Comparison of ENCODE assay signal across 14 cellular contexts in the genomic region with DNA sequence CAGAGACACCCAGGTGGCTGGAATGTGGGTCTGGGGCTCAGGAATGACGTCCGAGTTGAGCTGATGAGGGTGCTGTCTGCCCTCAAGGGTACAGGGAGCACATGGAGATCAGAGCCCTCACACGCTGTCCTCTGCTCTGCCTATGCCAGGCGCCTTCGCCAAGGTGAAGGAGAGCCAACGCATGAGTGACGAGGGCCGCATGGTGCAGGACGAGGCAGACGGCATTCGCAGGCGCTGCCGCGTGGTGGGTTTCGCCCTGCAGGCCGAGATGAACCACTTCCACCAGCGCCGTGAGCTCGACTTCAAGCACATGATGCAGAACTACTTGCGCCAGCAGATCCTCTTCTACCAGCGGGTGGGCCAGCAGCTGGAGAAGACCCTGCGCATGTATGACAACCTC. TPM values are rescaled to one million over a fixed set of nuclear protein-coding genes. Genes with fewer than 3 reads are reported as not detected.
A peak's percentile ranks its signal among the peaks of the same experiment; 100 is the strongest.
DNase-seq lines count a peak whose midpoint lies in the region; ATAC-seq and TF ChIP-seq lines count a peak whose summit lies in the region.
"Had no signal": no experiment of that assay in that cellular context is flagged by ENCODE, and none has a peak within 500 bp of the region (broad histone marks: within the 10 kb centered on the region; RNA-seq: fewer than 3 reads in every experiment).

No MANE protein-coding gene starts in this region.

- no peak overlapping the region for H3K14ac ChIP-seq in H9 (ENCODE audit: insufficient read depth, low read length)

- no peak overlapping the region for H4K8ac ChIP-seq in H9 (replicated peaks; ENCODE audit: insufficient read length, low read depth, low read length)

- H3K9me3 Mint-ChIP-seq in H9: no peaks in the 10 kb centered on the region
- no peaks in the 10 kb centered on the region for H3K9me3 Mint-ChIP-seq in stimulated activated effector memory CD8-positive, alpha-beta T cell treated with anti-CD3 and anti-CD28 coated beads, Interleukin-12 subunit alpha, Interleukin-12 subunit beta, amount 100 ng/mL, for 72 hours
- H3K9me3 Mint-ChIP-seq: CD4-positive, CD25-positive, alpha-beta regulatory T cell had no signal

- no peak overlapping the region for H3K23ac ChIP-seq in H9 (ENCODE audit: insufficient read length, low read depth, low read length)

- H2BK120ac ChIP-seq in H9 (ENCODE audit: low read depth, low read length, poor library complexity, severe bottlenecking): no peak overlapping the region

- H3K27me3 ChIP-seq in H9 (ENCODE audit: insufficient read depth, low read length) (no peaks in the 10 kb centered on the region), ascending aorta (no peaks in the 10 kb centered on the region), tibial nerve (no peaks in the 10 kb centered on the region)
- H3K27me3 ChIP-seq: BLaER1 treated with 17β-estradiol and CSF1 and Interleukin-3, amounts not matched to agents 10 nM and 100 nM had no signal

- H3K9me3 ChIP-seq in H9 (ENCODE audit: control insufficient read depth, low read depth, low read length) (no peaks in the 10 kb centered on the region), ascending aorta (no peaks in the 10 kb centered on the region), tibial nerve (no peaks in the 10 kb centered on the region)
- H3K9me3 ChIP-seq: BLaER1 treated with 17β-estradiol and CSF1 and Interleukin-3, amounts not matched to agents 10 nM and 100 nM; HAP-1 had no signal

- H3K4me1 Mint-ChIP-seq in H9: peaks cover 16 to 23% of the 10 kb centered on the region in 2 experiments
- H3K4me1 Mint-ChIP-seq in stimulated activated effector memory CD8-positive, alpha-beta T cell treated with anti-CD3 and anti-CD28 coated beads, Interleukin-12 subunit alpha, Interleukin-12 subunit beta, amount 100 ng/mL, for 72 hours: peaks cover 39% of the 10 kb centered on the region

- no peak overlapping the region for H2BK20ac ChIP-seq in H9 (ENCODE audit: low read depth, low read length, poor library complexity, severe bottlenecking)

- H3K56ac ChIP-seq in H9 (ENCODE audit: insufficient read length, low read depth, low read length): no peak overlapping the region

- no peak overlapping the region for H2BK15ac ChIP-seq in H9 (ENCODE audit: low read depth, low read length)

- H3K4me2 ChIP-seq in H9 (ENCODE audit: insufficient read depth, insufficient read length, low read length): no peak overlapping the region
- H3K4me2 ChIP-seq: BLaER1 treated with 17β-estradiol and CSF1 and Interleukin-3, amounts not matched to agents 10 nM and 100 nM had no signal

- H3T11ph ChIP-seq in H9 (ENCODE audit: low read length): no peak overlapping the region

- H3K27me3 Mint-ChIP-seq in H9 (ENCODE audit: low read depth): no peaks in the 10 kb centered on the region
- H3K27me3 Mint-ChIP-seq: CD4-positive, CD25-positive, alpha-beta regulatory T cell had no signal

- H3K79me1 ChIP-seq in H9 (ENCODE audit: insufficient read depth, low read depth, low read length, poor library complexity, severe bottlenecking): no peaks in the 10 kb centered on the region

- H3K9ac ChIP-seq in H9 (ENCODE audit: extremely low read depth, insufficient read length, low read length): no peak overlapping the region
- H3K9ac ChIP-seq: GM23248 had no signal

- H3K36me3 ChIP-seq in ascending aorta: peaks cover 15 to 39% of the 10 kb centered on the region in 2 donors
- H3K36me3 ChIP-seq in tibial nerve: peaks cover 0 to 61% (median 5%) of the 10 kb centered on the region in 3 donors

- no peak overlapping the region for H2AFZ ChIP-seq in H9 (ENCODE audit: low read length)
- H2AFZ ChIP-seq: GM23248 had no signal

- H4K91ac ChIP-seq in H9 (ENCODE audit: insufficient read length, low read depth, low read length): no peak overlapping the region

- no peak for DNase-seq in H9
- DNase-seq in ascending aorta (ENCODE audit: low spot score in 2 of 2): no peak
- no peak for DNase-seq in stimulated activated effector memory CD8-positive, alpha-beta T cell treated with anti-CD3 and anti-CD28 coated beads, Interleukin-12 subunit alpha, Interleukin-12 subunit beta, amount 100 ng/mL, for 72 hours (ENCODE audit: low spot score in 2 of 2)
- DNase-seq in epidermal melanocyte (ENCODE audit: insufficient read length, low spot score): no peak
- DNase-seq in GDM1 (lab: John Stamatoyannopoulos, UW): no peak
- DNase-seq in tibial nerve (ENCODE audit: low spot score in 2 of 2): no peak
- DNase-seq: ACHN; Calu3; CD4-positive, CD25-positive, alpha-beta regulatory T cell; DMS 273 treated with DMSO at 0.1 percent for 48 hours; GM23248 had no signal

- no peak for ATAC-seq in stimulated activated effector memory CD8-positive, alpha-beta T cell treated with anti-CD3 and anti-CD28 coated beads, Interleukin-12 subunit alpha, Interleukin-12 subunit beta, amount 100 ng/mL, for 72 hours
- ATAC-seq: GM12878 had no signal

- H3K4me3 ChIP-seq in ascending aorta: no peak overlapping the region
- no peak overlapping the region for H3K4me3 ChIP-seq in tibial nerve
- H3K4me3 ChIP-seq: BLaER1 treated with 17β-estradiol and CSF1 and Interleukin-3, amounts not matched to agents 10 nM and 100 nM; GM12878; GM23248; HAP-1 had no signal

- peak overlapping the region in 2 of 3 experiments; percentile 34 to 64; a peak in 1 of 7 replicates for H3K27ac Mint-ChIP-seq in H9
- H3K27ac Mint-ChIP-seq in stimulated activated effector memory CD8-positive, alpha-beta T cell treated with anti-CD3 and anti-CD28 coated beads, Interleukin-12 subunit alpha, Interleukin-12 subunit beta, amount 100 ng/mL, for 72 hours: peak overlapping the region; percentile 48
- H3K27ac Mint-ChIP-seq: CD4-positive, CD25-positive, alpha-beta regulatory T cell had no signal

- no peaks in the 10 kb centered on the region for H4K20me1 ChIP-seq in H9 (ENCODE audit: control insufficient read depth, insufficient read depth, insufficient read length)

- TF ChIP-seq CTCF in H9 (conservative IDR thresholded peaks at IDR 0.05) (no peak), ascending aorta (IDR thresholded peaks at IDR 0.05) (no peak), tibial nerve (IDR thresholded peaks at IDR 0.05) (no peak)

- no peak overlapping the region for H2AK5ac ChIP-seq in H9 (ENCODE audit: insufficient read length, low read length)

- no CpG with 5 or more reads among the region's 22 CpGs for WGBS in H9 (ENCODE audit: extremely low coverage, insufficient read length, low lambda C conversion rate)
- 92% methylated on average over 19 to 20 of the region's 22 CpGs for WGBS in tibial nerve, 2 donors

- no peaks in the 10 kb centered on the region for H3K79me2 ChIP-seq in H9 (ENCODE audit: insufficient read depth, low read length)

- H3K27ac ChIP-seq in H9 (ENCODE audit: insufficient read length, low read depth, low read length): no peak overlapping the region
- peak overlapping the region; percentile 60 to 97 for H3K27ac ChIP-seq in ascending aorta
- H3K27ac ChIP-seq in tibial nerve: peak overlapping the region in 1 of 4 donors; percentile 17
- H3K27ac ChIP-seq: BLaER1 treated with 17β-estradiol and CSF1 and Interleukin-3, amounts not matched to agents 10 nM and 100 nM; GM23248 had no signal

- no peak overlapping the region for H2BK12ac ChIP-seq in H9 (ENCODE audit: insufficient read length, low read depth, low read length)

- H3K4me3 Mint-ChIP-seq in H9: no peak overlapping the region
- H3K4me3 Mint-ChIP-seq in stimulated activated effector memory CD8-positive, alpha-beta T cell treated with anti-CD3 and anti-CD28 coated beads, Interleukin-12 subunit alpha, Interleukin-12 subunit beta, amount 100 ng/mL, for 72 hours: no peak overlapping the region
- H3K4me3 Mint-ChIP-seq: CD4-positive, CD25-positive, alpha-beta regulatory T cell had no signal

- no peaks in the 10 kb centered on the region for H3K23me2 ChIP-seq in H9 (ENCODE audit: insufficient read length, low read depth, low read length, poor library complexity, severe bottlenecking)

- TF ChIP-seq POLR2A in tibial nerve (IDR thresholded peaks at IDR 0.05): no peak

- intact Hi-C loops in ascending aorta (cut with DNase I): no loop called here

- no peak overlapping the region for H3K18ac ChIP-seq in H9 (ENCODE audit: insufficient read length, low read depth, low read length)

- no peak overlapping the region for H2BK5ac ChIP-seq in H9 (ENCODE audit: insufficient read length, low read length)

- no peak for TF ChIP-seq EP300 in tibial nerve (IDR thresholded peaks at IDR 0.05)

- H3K4ac ChIP-seq in H9 (ENCODE audit: low read depth, low read length): no peak overlapping the region

- H4K5ac ChIP-seq in H9 (ENCODE audit: insufficient read length, low read depth, low read length): no peak overlapping the region

- H3K4me1 ChIP-seq in H9 (ENCODE audit: insufficient read depth, low read length) (0 out of 2 replicates have a peak, but pooled peaks cover 2% of the 10 kb centered on the region), ascending aorta (peaks cover 44 to 68% of the 10 kb centered on the region in 2 donors), tibial nerve (peaks cover 0 to 91% (median 55%) of the 10 kb centered on the region in 4 donors)
- H3K4me1 ChIP-seq: HAP-1 had no signal

- peaks cover 18 to 44% (median 30%) of the 10 kb centered on the region in 3 experiments for H3K36me3 Mint-ChIP-seq in H9 (ENCODE audit: insufficient read depth in 1 of 3, low read depth in 3 of 3)
- H3K36me3 Mint-ChIP-seq in stimulated activated effector memory CD8-positive, alpha-beta T cell treated with anti-CD3 and anti-CD28 coated beads, Interleukin-12 subunit alpha, Interleukin-12 subunit beta, amount 100 ng/mL, for 72 hours: no peaks in the 10 kb centered on the region

RNA-seq across cellular contexts. Expression of gene SNX33, which starts 9.1 kb away (rescaled TPM):
- total RNA-seq in H9 (2021) (17.7 and 18.7 TPM in 2 replicates), ascending aorta (53.5 TPM), tibial nerve (10 to 100 TPM; 29.7 to 44.9 (median 31.1) TPM)

RNA-seq across cellular contexts. Expression of gene IMP3, which starts 16.8 kb away (rescaled TPM):
- total RNA-seq in H9 (2021) (97.9 and 106 TPM in 2 replicates), ascending aorta (159 TPM), tibial nerve (100 to 1,000 TPM; 163 to 179 (median 170) TPM)

RNA-seq across cellular contexts. Expression of gene SNUPN, which starts 31.3 kb away (rescaled TPM):
- total RNA-seq in H9 (2021) (29.8 and 32.7 TPM in 2 replicates), ascending aorta (6.7 TPM), tibial nerve (10 to 100 TPM; 16.3 to 35.1 (median 23.7) TPM)

RNA-seq across cellular contexts. Expression of gene CSPG4, which starts 55.8 kb away (rescaled TPM):
- 2.0 and 2.1 TPM in 2 replicates for total RNA-seq in H9 (2021)
- 258 TPM for total RNA-seq in ascending aorta
- 100 to 1,000 TPM; 100 to 132 (median 115) TPM for total RNA-seq in tibial nerve
- total RNA-seq: Calu3; CD4-positive, CD25-positive, alpha-beta regulatory T cell had no signal
